9 cellular contexts compared by ENCODE assay signal in genomic region chr11:118913411-118914125, GRCh38. TPM values are rescaled to one million over a fixed set of nuclear protein-coding genes. Genes with fewer than 3 reads are reported as not detected.
DNase-seq lines count a peak whose midpoint lies in the region; ATAC-seq and TF ChIP-seq lines count a peak whose summit lies in the region.
"Had no signal": no experiment of that assay in that cellular context is flagged by ENCODE, and none has a peak within 500 bp of the region (broad histone marks: within the 10 kb centered on the region; RNA-seq: fewer than 3 reads in every experiment).

No MANE protein-coding gene starts in this region.

- peak overlapping the region; percentile 100 for H3K27ac Mint-ChIP-seq in HFFc6
- H3K27ac Mint-ChIP-seq in activated CD8-positive, alpha-beta T cell treated with anti-CD3 and anti-CD28 coated beads, Interleukin-2, amount 10 ng/mL, durations not matched to agents 7 days and 5 days = peak overlapping the region; percentile 96

- H3K36me3 ChIP-seq in gastroesophageal sphincter = no peaks in the 10 kb centered on the region
- H3K36me3 ChIP-seq in skeletal muscle tissue (ENCODE audit: control insufficient read depth in 3 of 3, insufficient read depth in 3 of 3, low read length in 3 of 3) = no peaks in the 10 kb centered on the region

- H3K9me3 Mint-ChIP-seq in HFFc6 = no peaks in the 10 kb centered on the region
- H3K9me3 Mint-ChIP-seq in activated CD8-positive, alpha-beta T cell treated with anti-CD3 and anti-CD28 coated beads, Interleukin-2, amount 10 ng/mL, durations not matched to agents 7 days and 5 days (ENCODE audit: insufficient read depth) = no peaks in the 10 kb centered on the region

- H3K9ac ChIP-seq in skeletal muscle tissue (ENCODE audit: low read depth in 1 of 3, low read length in 3 of 3) = peak overlapping the region; percentile 61 to 79 (median 76)

- peak; percentile 3 for ATAC-seq in activated CD8-positive, alpha-beta T cell treated with anti-CD3 and anti-CD28 coated beads, Interleukin-2, amount 10 ng/mL, durations not matched to agents 7 days and 5 days
- ATAC-seq in gastroesophageal sphincter = no peak
- no peak for ATAC-seq in GM19328 (IDR thresholded peaks at IDR 0.05; ENCODE audit: unreplicated experiment)
- ATAC-seq in GM21447 (IDR thresholded peaks at IDR 0.05; ENCODE audit: unreplicated experiment) = no peak
- ATAC-seq in GM21360 (IDR thresholded peaks at IDR 0.05; ENCODE audit: unreplicated experiment) = no peak

- H3K27me3 ChIP-seq in gastroesophageal sphincter = no peaks in the 10 kb centered on the region
- H3K27me3 ChIP-seq in skeletal muscle tissue (ENCODE audit: control insufficient read depth in 3 of 3, insufficient read depth in 3 of 3, low read length in 3 of 3) = no peaks in the 10 kb centered on the region

- TF ChIP-seq POLR2A in gastroesophageal sphincter (IDR thresholded peaks at IDR 0.05) = no peak

- H3K9me3 ChIP-seq in gastroesophageal sphincter (no peaks in the 10 kb centered on the region), skeletal muscle tissue (ENCODE audit: control insufficient read depth in 3 of 3, low read length in 3 of 3) (no peaks in the 10 kb centered on the region)

- WGBS in gastroesophageal sphincter (ENCODE audit: low coverage in 1 of 2), 2 donors = 0% methylated on average over 1 of the region's 9 CpGs; no CpG with 5 or more reads in 1 of the 2 donors

- no peak for TF ChIP-seq CTCF in HFFc6 (IDR thresholded peaks at IDR 0.05)
- TF ChIP-seq CTCF in gastroesophageal sphincter (IDR thresholded peaks at IDR 0.05) = no peak

- peaks cover 90% of the 10 kb centered on the region for H3K4me1 Mint-ChIP-seq in HFFc6 (ENCODE audit: low read depth)
- peaks cover 84% of the 10 kb centered on the region for H3K4me1 Mint-ChIP-seq in activated CD8-positive, alpha-beta T cell treated with anti-CD3 and anti-CD28 coated beads, Interleukin-2, amount 10 ng/mL, durations not matched to agents 7 days and 5 days (ENCODE audit: low read depth)

- CTCF ChIA-PET in activated CD8-positive, alpha-beta T cell treated with anti-CD3 and anti-CD28 coated beads, Interleukin-2, amount 10 ng/mL, durations not matched to agents 7 days and 5 days (lab: Charles Lee) = interaction anchor here (0.5 to 3.2 kb wide), 8 partner anchors 18 to 226 kb away, joined by 3 to 10 read pairs (median 4); no protein-coding TSS in a partner anchor

- POLR2A ChIA-PET in activated CD8-positive, alpha-beta T cell treated with anti-CD3 and anti-CD28 coated beads, Interleukin-2, amount 10 ng/mL, durations not matched to agents 7 days and 5 days (lab: Charles Lee) = interaction anchor here (0.6 to 6.4 kb wide), 8 partner anchors 11 to 123 kb away, joined by 3 to 104 read pairs (median 13); partner anchors contain the start of genes BCL9L, CENATAC and DDX6

- peak overlapping the region in 1 of 2 donors; percentile 25 for H3K4me3 ChIP-seq in gastroesophageal sphincter
- peak overlapping the region; percentile 2 to 54 (median 53) for H3K4me3 ChIP-seq in skeletal muscle tissue (ENCODE audit: low read length in 3 of 3)

- 0 out of 2 replicates have a peak overlapping the region, but pooled peaks have one; percentile 59 for H3K4me3 Mint-ChIP-seq in HFFc6
- peak overlapping the region; percentile 68 for H3K4me3 Mint-ChIP-seq in activated CD8-positive, alpha-beta T cell treated with anti-CD3 and anti-CD28 coated beads, Interleukin-2, amount 10 ng/mL, durations not matched to agents 7 days and 5 days

- no peak for TF ChIP-seq EP300 in gastroesophageal sphincter (IDR thresholded peaks at IDR 0.05)

- peaks cover 3% of the 10 kb centered on the region; the same call in 1 of the 2 replicates for H3K27me3 Mint-ChIP-seq in HFFc6 (ENCODE audit: insufficient read depth)
- H3K27me3 Mint-ChIP-seq in activated CD8-positive, alpha-beta T cell treated with anti-CD3 and anti-CD28 coated beads, Interleukin-2, amount 10 ng/mL, durations not matched to agents 7 days and 5 days (ENCODE audit: low read depth) = no peaks in the 10 kb centered on the region

- H3K27ac ChIP-seq in gastroesophageal sphincter (peak overlapping the region; percentile 90 to 98 (median 95)), skeletal muscle tissue (ENCODE audit: low read depth, low read length) (peak overlapping the region; percentile 99)

- peaks cover 8% of the 10 kb centered on the region; the same call in 1 of the 2 replicates for H3K36me3 Mint-ChIP-seq in HFFc6 (ENCODE audit: low read depth)
- peaks cover 33% of the 10 kb centered on the region for H3K36me3 Mint-ChIP-seq in activated CD8-positive, alpha-beta T cell treated with anti-CD3 and anti-CD28 coated beads, Interleukin-2, amount 10 ng/mL, durations not matched to agents 7 days and 5 days (ENCODE audit: low read depth)

- DNase-seq in HFFc6 (no peak), GM19238 (ENCODE audit: insufficient read length, low spot score) (no peak)
- no peak for DNase-seq in activated CD8-positive, alpha-beta T cell treated with anti-CD3 and anti-CD28 coated beads, Interleukin-2, amount 10 ng/mL, durations not matched to agents 7 days and 5 days

- H3K4me1 ChIP-seq in gastroesophageal sphincter (peaks cover 45 to 100% (median 86%) of the 10 kb centered on the region in 3 donors), skeletal muscle tissue (ENCODE audit: control insufficient read depth in 3 of 3, insufficient read depth in 3 of 3, low read length in 3 of 3) (peaks cover 92 to 95% (median 94%) of the 10 kb centered on the region in 3 donors)

RNA-seq across cellular contexts. Expression of gene BCL9L, which starts 12.2 kb away (rescaled TPM):
- total RNA-seq in HFFc6 (2021; fragmentation: NEBNext Ultra II Directional; extraction: Animal tissue kit (Norgen Biotek cat#: 25700)) = 100 to 1,000 TPM; 120 to 135 (median 127) TPM
- total RNA-seq in activated CD8-positive, alpha-beta T cell treated with anti-CD3 and anti-CD28 coated beads, Interleukin-2, amount 10 ng/mL, durations not matched to agents 7 days and 5 days = 10 to 100 TPM; 70.0 to 70.6 TPM
- total RNA-seq in gastroesophageal sphincter = 10 to 100 TPM; 24.6 to 66.2 (median 30.8) TPM
- total RNA-seq in skeletal muscle tissue = 24.0 TPM

RNA-seq across cellular contexts. Expression of gene CXCR5, which starts 29.9 kb away (rescaled TPM):
- under 1 TPM in 1 of 6 experiments, not detected in 5; 0.06 TPM for total RNA-seq in HFFc6 (2021; fragmentation: NEBNext Ultra II Directional; extraction: Animal tissue kit (Norgen Biotek cat#: 25700))
- under 1 TPM; 0.08 to 0.18 TPM for total RNA-seq in activated CD8-positive, alpha-beta T cell treated with anti-CD3 and anti-CD28 coated beads, Interleukin-2, amount 10 ng/mL, durations not matched to agents 7 days and 5 days
- total RNA-seq in gastroesophageal sphincter (under 1 TPM in 1 of 4 donors, not detected in 3; 0.08 TPM), skeletal muscle tissue (not detected)
- total RNA-seq: lung microvascular endothelial cell had no signal

RNA-seq across cellular contexts. Expression of gene UPK2, which starts 42.5 kb away (rescaled TPM):
- total RNA-seq in HFFc6 (2021; fragmentation: NEBNext Ultra II Directional; extraction: Animal tissue kit (Norgen Biotek cat#: 25700)) = under 1 TPM in 4 of 6 experiments, not detected in 2; 0.19 to 0.83 (median 0.29) TPM
- total RNA-seq in activated CD8-positive, alpha-beta T cell treated with anti-CD3 and anti-CD28 coated beads, Interleukin-2, amount 10 ng/mL, durations not matched to agents 7 days and 5 days = not detected
- total RNA-seq in gastroesophageal sphincter (not detected), skeletal muscle tissue (not detected)
- total RNA-seq: lung microvascular endothelial cell had no signal

RNA-seq across cellular contexts. Expression of gene FOXR1, which starts 58.0 kb away (rescaled TPM):
- total RNA-seq in HFFc6 (2021; fragmentation: NEBNext Ultra II Directional; extraction: Animal tissue kit (Norgen Biotek cat#: 25700)) = not detected
- total RNA-seq in activated CD8-positive, alpha-beta T cell treated with anti-CD3 and anti-CD28 coated beads, Interleukin-2, amount 10 ng/mL, durations not matched to agents 7 days and 5 days = not detected
- total RNA-seq in gastroesophageal sphincter (not detected), skeletal muscle tissue (not detected)
- total RNA-seq: lung microvascular endothelial cell had no signal
